Comparison of ENCODE assay signal across 1 cellular context in the genomic region with DNA sequence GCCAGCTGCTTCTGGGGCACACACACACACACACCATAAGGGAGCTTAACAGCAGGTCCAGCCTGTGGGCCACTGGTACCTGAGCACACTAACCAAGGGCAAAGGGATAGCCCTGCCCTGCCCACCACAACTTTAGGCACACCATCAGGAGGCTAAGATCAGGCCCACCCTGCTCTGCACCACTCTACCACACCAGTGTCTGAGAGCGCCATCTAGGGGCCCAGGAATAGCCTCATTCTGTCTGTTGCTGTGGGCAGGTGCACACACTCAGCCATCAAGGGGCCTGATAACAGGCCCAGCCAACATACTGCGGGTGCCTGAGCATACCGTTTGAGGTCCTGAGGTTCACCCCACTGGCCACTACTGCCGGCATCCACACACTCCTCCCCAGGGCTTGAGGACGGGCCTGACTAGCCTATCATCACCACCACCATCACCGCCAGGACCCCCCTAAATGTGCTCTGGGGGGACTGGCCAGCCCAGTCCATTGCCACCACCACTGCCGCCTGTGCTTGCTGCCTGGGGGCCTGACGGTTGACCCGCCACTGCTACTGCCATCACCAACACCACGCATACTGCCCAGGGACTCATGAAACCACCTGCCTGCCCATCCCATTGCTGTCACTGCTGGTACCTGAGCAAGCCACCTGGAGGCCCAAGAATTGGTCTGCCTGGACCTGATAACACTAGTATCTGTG.
A peak's percentile ranks its signal among the peaks of the same experiment; 100 is the strongest.
TF ChIP-seq lines count a peak whose summit lies in the region.

No MANE protein-coding gene starts in this region.

TF ChIP-seq in K562, 482 proteins besides CTCF, POLR2A, EP300 and RAD21 (continued from another document):
- TF ChIP-seq, protein P1, sequence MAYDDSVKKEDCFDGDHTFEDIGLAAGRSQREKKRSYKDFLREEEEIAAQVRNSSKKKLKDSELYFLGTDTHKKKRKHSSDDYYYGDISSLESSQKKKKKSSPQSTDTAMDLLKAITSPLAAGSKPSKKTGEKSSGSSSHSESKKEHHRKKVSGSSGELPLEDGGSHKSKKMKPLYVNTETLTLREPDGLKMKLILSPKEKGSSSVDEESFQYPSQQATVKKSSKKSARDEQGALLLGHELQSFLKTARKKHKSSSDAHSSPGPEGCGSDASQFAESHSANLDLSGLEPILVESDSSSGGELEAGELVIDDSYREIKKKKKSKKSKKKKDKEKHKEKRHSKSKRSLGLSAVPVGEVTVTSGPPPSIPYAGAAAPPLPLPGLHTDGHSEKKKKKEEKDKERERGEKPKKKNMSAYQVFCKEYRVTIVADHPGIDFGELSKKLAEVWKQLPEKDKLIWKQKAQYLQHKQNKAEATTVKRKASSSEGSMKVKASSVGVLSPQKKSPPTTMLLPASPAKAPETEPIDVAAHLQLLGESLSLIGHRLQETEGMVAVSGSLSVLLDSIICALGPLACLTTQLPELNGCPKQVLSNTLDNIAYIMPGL (CRISPR knock-in tag; IDR thresholded peaks at IDR 0.05), result no peak
- 0 out of 2 replicates have a peak, but pooled peaks have one; percentile 14 for TF ChIP-seq POLR2G (IDR thresholded peaks at IDR 0.05; ENCODE audit: low read depth, low read length)
